9 cellular contexts compared by ENCODE assay signal in the genomic region with DNA sequence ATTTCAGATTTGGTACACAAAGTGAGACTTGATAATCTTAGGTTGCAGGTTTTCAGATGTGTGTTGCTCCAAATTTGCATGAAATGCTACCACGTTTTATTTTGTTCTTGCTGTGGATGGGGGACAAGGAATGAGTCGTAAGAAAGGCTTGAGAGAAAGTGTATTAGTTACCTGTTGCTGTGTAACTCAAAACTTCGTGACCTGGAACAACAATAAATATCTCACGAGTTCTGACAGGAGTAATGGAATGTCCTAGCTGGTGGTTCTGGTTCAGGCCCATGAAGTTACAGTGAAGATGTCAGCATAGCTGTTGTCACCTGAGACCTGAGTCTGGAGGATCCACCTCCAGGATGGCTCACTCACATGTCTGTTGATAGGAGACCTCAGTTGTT. TPM values are rescaled to one million over a fixed set of nuclear protein-coding genes. Genes with fewer than 3 reads are reported as not detected.
DNase-seq lines count a peak whose midpoint lies in the region; ATAC-seq, FAIRE-seq and TF ChIP-seq lines count a peak whose summit lies in the region.
"Had no signal": no experiment of that assay in that cellular context is flagged by ENCODE, and none has a peak within 500 bp of the region (broad histone marks: within the 10 kb centered on the region; RNA-seq: fewer than 3 reads in every experiment).

No MANE protein-coding gene starts in this region.

- peaks cover 16% of the 10 kb centered on the region for H3K36me3 ChIP-seq in DOHH2 (ENCODE audit: control insufficient read depth, low read length)
- H3K36me3 ChIP-seq in PC-3 (ENCODE audit: low read depth, low read length), result peaks cover 39% of the 10 kb centered on the region
- H3K36me3 ChIP-seq in endothelial cell of umbilical vein (ENCODE audit: control insufficient read depth in 2 of 2, extremely low read depth in 1 of 2, insufficient read depth in 2 of 2, low read length in 2 of 2), result peaks cover 0 to 2% of the 10 kb centered on the region in 2 experiments
- H3K36me3 ChIP-seq in trophoblast cell (ENCODE audit: control insufficient read depth in 1 of 2, insufficient read depth in 2 of 2, low read length in 2 of 2), result peaks cover 6 to 13% of the 10 kb centered on the region in 2 experiments

- H3F3A ChIP-seq in DOHH2 (ENCODE audit: control insufficient read depth, insufficient read depth) (no peaks in the 10 kb centered on the region), PC-3 (ENCODE audit: low read length, unreplicated experiment) (peaks cover 8% of the 10 kb centered on the region)

- TF ChIP-seq CTCF in DOHH2 (IDR thresholded peaks at IDR 0.05; ENCODE audit: low read depth, low read length, poor library complexity, severe bottlenecking) (no peak), PC-3 (conservative IDR thresholded peaks at IDR 0.05; ENCODE audit: low read depth, low read length) (no peak), endothelial cell of umbilical vein (IDR thresholded peaks at IDR 0.05; ENCODE audit: extremely low read depth in 1 of 2, insufficient read depth in 1 of 2, low read depth in 1 of 2, low read length in 2 of 2) (no peak), GM20000 (IDR thresholded peaks at IDR 0.05; ENCODE audit: extremely low read depth, missing control alignments) (no peak)

- no peak overlapping the region for H4K12ac ChIP-seq in trophoblast cell (ENCODE audit: low read depth, low read length)

- H3K9me3 ChIP-seq in DOHH2 (ENCODE audit: control insufficient read depth, insufficient read depth, low read length) (peaks cover 8% of the 10 kb centered on the region), PC-3 (ENCODE audit: low read length) (no peaks in the 10 kb centered on the region), endothelial cell of umbilical vein (replicated peaks; ENCODE audit: control insufficient read depth, insufficient read depth, low read length) (no peaks in the 10 kb centered on the region), trophoblast cell (ENCODE audit: insufficient read depth, low read depth, low read length) (no peaks in the 10 kb centered on the region)

- H3K18ac ChIP-seq in trophoblast cell (ENCODE audit: low read length), result no peak overlapping the region

- H3K4ac ChIP-seq in trophoblast cell (ENCODE audit: low read depth, low read length), result peak overlapping the region; percentile 19

- no peak for TF ChIP-seq POLR2A in endothelial cell of umbilical vein (IDR thresholded peaks at IDR 0.05; ENCODE audit: low read depth, low read length)

- BruUV-seq in PC-3 (replicated peaks; lab: Mats Ljungman, UMichigan) (no TSS peak), endothelial cell of umbilical vein (replicated peaks; lab: Mats Ljungman, UMichigan) (no TSS peak)

- H3K79me2 ChIP-seq in DOHH2 (ENCODE audit: control insufficient read depth, low read length), result peaks cover 32% of the 10 kb centered on the region
- H3K79me2 ChIP-seq in PC-3 (ENCODE audit: low read length), result peaks cover 71% of the 10 kb centered on the region
- peaks cover 26% of the 10 kb centered on the region for H3K79me2 ChIP-seq in endothelial cell of umbilical vein (ENCODE audit: control insufficient read depth, insufficient read depth, low read length)
- peaks cover 13% of the 10 kb centered on the region for H3K79me2 ChIP-seq in trophoblast cell (ENCODE audit: control insufficient read depth, insufficient read depth, low read length, poor library complexity)

- H3K9me2 ChIP-seq in DOHH2 (replicated peaks; ENCODE audit: control insufficient read depth, low read length) (no peaks in the 10 kb centered on the region), PC-3 (replicated peaks; ENCODE audit: low read length) (no peaks in the 10 kb centered on the region)

- H3K27me3 ChIP-seq in DOHH2 (ENCODE audit: control insufficient read depth, low read length) (no peaks in the 10 kb centered on the region), PC-3 (ENCODE audit: low read length) (no peaks in the 10 kb centered on the region), endothelial cell of umbilical vein (ENCODE audit: control insufficient read depth in 2 of 2, insufficient read depth in 2 of 2, low read length in 2 of 2) (no peaks in the 10 kb centered on the region), trophoblast cell (ENCODE audit: insufficient read depth, low read length) (no peaks in the 10 kb centered on the region)
- H3K27me3 ChIP-seq: left lung had no signal

- no peak overlapping the region for H2BK120ac ChIP-seq in trophoblast cell (ENCODE audit: insufficient read depth, low read length, poor library complexity)

- peak overlapping the region; percentile 87 for H3K4me2 ChIP-seq in DOHH2 (ENCODE audit: low read length)
- H3K4me2 ChIP-seq in PC-3 (ENCODE audit: low read length), result peak overlapping the region; percentile 95
- peak overlapping the region; percentile 65 for H3K4me2 ChIP-seq in endothelial cell of umbilical vein (ENCODE audit: insufficient read depth, low read length)
- peak overlapping the region; percentile 91 for H3K4me2 ChIP-seq in trophoblast cell (ENCODE audit: low read length)

- no peak overlapping the region for H3K14ac ChIP-seq in trophoblast cell (ENCODE audit: low read length)

- intact Hi-C loops in PC-3 (cut with micrococcal nuclease) (loop anchor here (2.0 kb wide), 1 partner anchor 25 kb away; the partner anchor contains the start of gene ERVK3-1), endothelial cell of umbilical vein (cut with micrococcal nuclease) (loop anchor here (1.0 to 2.0 kb wide), 2 partner anchors 25 to 47 kb away; partner anchors contain the start of genes ERVK3-1 and ZSCAN22)

- H3K27ac ChIP-seq in DOHH2 (ENCODE audit: low read depth, low read length) (no peak overlapping the region), PC-3 (ENCODE audit: low read length) (no peak overlapping the region), endothelial cell of umbilical vein (ENCODE audit: insufficient read depth, low read depth, low read length) (no peak overlapping the region), trophoblast cell (ENCODE audit: low read depth, low read length) (no peak overlapping the region)

- H3K79me1 ChIP-seq in trophoblast cell (ENCODE audit: low read length), result peaks cover 7% of the 10 kb centered on the region

- DNase-seq in PC-3 (no peak), endothelial cell of umbilical vein (ENCODE audit: low read depth, low spot score) (no peak), trophoblast cell (no peak), GM20000 (ENCODE audit: low spot score) (no peak)

- H4K8ac ChIP-seq in trophoblast cell (ENCODE audit: low read depth, low read length), result no peak overlapping the region

- peaks cover 13% of the 10 kb centered on the region for H3K4me1 ChIP-seq in DOHH2 (ENCODE audit: control insufficient read depth, low read length)
- peaks cover 16% of the 10 kb centered on the region for H3K4me1 ChIP-seq in PC-3 (ENCODE audit: insufficient read depth, low read length)
- peaks cover 8% of the 10 kb centered on the region for H3K4me1 ChIP-seq in endothelial cell of umbilical vein (ENCODE audit: control insufficient read depth, extremely low read depth, insufficient read depth, low read length)
- peaks cover 5 to 7% of the 10 kb centered on the region in 2 experiments for H3K4me1 ChIP-seq in trophoblast cell (ENCODE audit: control insufficient read depth in 1 of 2, insufficient read depth in 2 of 2, low read length in 2 of 2)

- dilution Hi-C loops in endothelial cell of umbilical vein (cut with MboI; ENCODE audit: extremely low pct_ligation_motif_present, low sequenced_read_pairs), result no loop called here

- no peak overlapping the region for H2BK5ac ChIP-seq in trophoblast cell (ENCODE audit: low read depth, low read length, poor library complexity)

- H3K4me3 ChIP-seq in DOHH2 (ENCODE audit: low read length), result peak overlapping the region; percentile 83
- peak overlapping the region; percentile 86 for H3K4me3 ChIP-seq in PC-3 (ENCODE audit: low read length)
- peak overlapping the region in 1 of 3 experiments; percentile 71 for H3K4me3 ChIP-seq in endothelial cell of umbilical vein (replicated peaks in 1 of 3; ENCODE audit: insufficient read depth in 1 of 3, low read depth in 1 of 3, low read length in 3 of 3)
- H3K4me3 ChIP-seq in trophoblast cell (ENCODE audit: low read depth, low read length), result no peak overlapping the region

- no peak overlapping the region for H3K23ac ChIP-seq in trophoblast cell (ENCODE audit: low read length)

- H3K9ac ChIP-seq in PC-3 (ENCODE audit: low read length), result peak overlapping the region; percentile 89; the same call in 1 of the 2 replicates
- H3K9ac ChIP-seq in endothelial cell of umbilical vein (replicated peaks; ENCODE audit: extremely low read depth, insufficient read depth, low read length), result no peak overlapping the region
- no peak overlapping the region for H3K9ac ChIP-seq in trophoblast cell (ENCODE audit: low read length)

- H4K91ac ChIP-seq in trophoblast cell (ENCODE audit: low read depth, low read length), result no peak overlapping the region

- FAIRE-seq in endothelial cell of umbilical vein (lab: Jason Lieb, UNC), result peak; percentile 60

- no peaks in the 10 kb centered on the region for H3K9me1 ChIP-seq in endothelial cell of umbilical vein (replicated peaks; ENCODE audit: control insufficient read depth, extremely low read depth, insufficient read depth, low read length)

- CTCF ChIA-PET in PC-3 (lab: Charles Lee) (no interaction called here), endothelial cell of umbilical vein (lab: Charles Lee) (no interaction called here)

- POLR2A ChIA-PET in PC-3 (lab: Charles Lee; ENCODE audit: unreplicated experiment), result no interaction called here
- POLR2A ChIA-PET in endothelial cell of umbilical vein (lab: Charles Lee), result no interaction called here

- H2AFZ ChIP-seq in PC-3 (ENCODE audit: low read length), result no peak overlapping the region
- no peak overlapping the region for H2AFZ ChIP-seq in endothelial cell of umbilical vein (ENCODE audit: low read depth, low read length)
- no peak overlapping the region for H2AFZ ChIP-seq in trophoblast cell (ENCODE audit: insufficient read depth, low read length, poor library complexity)

- H4K20me1 ChIP-seq in DOHH2 (ENCODE audit: control insufficient read depth, insufficient read depth, low read depth, low read length) (no peaks in the 10 kb centered on the region), PC-3 (ENCODE audit: low read length) (no peaks in the 10 kb centered on the region), endothelial cell of umbilical vein (replicated peaks; ENCODE audit: control insufficient read depth, extremely low read depth, insufficient read depth, low read length) (no peaks in the 10 kb centered on the region)

- no peak overlapping the region for H2AK5ac ChIP-seq in trophoblast cell (ENCODE audit: low read length)

- no peak overlapping the region for H2BK12ac ChIP-seq in trophoblast cell (ENCODE audit: low read length)

- ATAC-seq in PC-3 (no peak), HG03175 (IDR thresholded peaks at IDR 0.05; ENCODE audit: unreplicated experiment) (no peak), GM21390 (IDR thresholded peaks at IDR 0.05; ENCODE audit: unreplicated experiment) (no peak), GM21737 (IDR thresholded peaks at IDR 0.05; ENCODE audit: unreplicated experiment) (no peak)

- WGBS in trophoblast cell (ENCODE audit: extremely low coverage, insufficient coverage, insufficient read length), result no CpG with 5 or more reads among the region's 4 CpGs

RNA-seq across cellular contexts. Expression of gene ZNF8, which starts 1.2 kb away (rescaled TPM):
- total RNA-seq in PC-3 (2014; rRNA removed), result 7.3 and 7.9 TPM in 2 replicates
- total RNA-seq in endothelial cell of umbilical vein, result 6.3 and 6.8 TPM in 2 replicates
- polyA plus RNA-seq in endothelial cell of umbilical vein, result 3.7 and 4.0 TPM in 2 replicates
- polyA plus RNA-seq in endothelial cell of umbilical vein (2011; cell fraction: cytosol; rRNA removed), result 2.4 and 2.7 TPM in 2 replicates
- polyA plus RNA-seq in endothelial cell of umbilical vein (2011; cell fraction: nucleus; rRNA removed), result 9.2 and 10.2 TPM in 2 replicates
- polyA plus RNA-seq in endothelial cell of umbilical vein (2012), result 1.2 and 1.4 TPM in 2 replicates
- 12.1 and 12.5 TPM in 2 replicates for polyA minus RNA-seq in endothelial cell of umbilical vein
- polyA minus RNA-seq in endothelial cell of umbilical vein (2011; cell fraction: cytosol; rRNA and poly(A)+ RNA removed), result 5.1 TPM
- 6.0 and 9.5 TPM in 2 replicates for polyA minus RNA-seq in endothelial cell of umbilical vein (2011; cell fraction: nucleus; rRNA and poly(A)+ RNA removed)
- polyA plus RNA-seq in trophoblast cell (2013), result 4.0 and 4.1 TPM in 2 replicates

RNA-seq across cellular contexts. Expression of gene ERVK3-1, which starts 25.3 kb away (rescaled TPM):
- total RNA-seq in PC-3 (2014; rRNA removed), result 104 and 116 TPM in 2 replicates
- total RNA-seq in endothelial cell of umbilical vein, result 25.8 and 28.4 TPM in 2 replicates
- 25.9 and 29.3 TPM in 2 replicates for polyA plus RNA-seq in endothelial cell of umbilical vein
- 28.0 and 29.4 TPM in 2 replicates for polyA plus RNA-seq in endothelial cell of umbilical vein (2011; cell fraction: cytosol; rRNA removed)
- 122 and 125 TPM in 2 replicates for polyA plus RNA-seq in endothelial cell of umbilical vein (2011; cell fraction: nucleus; rRNA removed)
- polyA plus RNA-seq in endothelial cell of umbilical vein (2012), result 26.8 and 34.9 TPM in 2 replicates
- 29.3 and 30.2 TPM in 2 replicates for polyA minus RNA-seq in endothelial cell of umbilical vein
- 14.8 TPM for polyA minus RNA-seq in endothelial cell of umbilical vein (2011; cell fraction: cytosol; rRNA and poly(A)+ RNA removed)
- 61.4 and 66.4 TPM in 2 replicates for polyA minus RNA-seq in endothelial cell of umbilical vein (2011; cell fraction: nucleus; rRNA and poly(A)+ RNA removed)
- 35.7 and 37.2 TPM in 2 replicates for polyA plus RNA-seq in trophoblast cell (2013)

RNA-seq across cellular contexts. Expression of gene ZSCAN22, which starts 46.9 kb away (rescaled TPM):
- total RNA-seq in PC-3 (2014; rRNA removed), result 4.0 and 4.3 TPM in 2 replicates
- 3.6 and 3.7 TPM in 2 replicates for total RNA-seq in endothelial cell of umbilical vein
- 3.6 and 3.9 TPM in 2 replicates for polyA plus RNA-seq in endothelial cell of umbilical vein
- polyA plus RNA-seq in endothelial cell of umbilical vein (2011; cell fraction: cytosol; rRNA removed), result 2.1 and 2.4 TPM in 2 replicates
- 2.7 and 2.8 TPM in 2 replicates for polyA plus RNA-seq in endothelial cell of umbilical vein (2011; cell fraction: nucleus; rRNA removed)
- polyA plus RNA-seq in endothelial cell of umbilical vein (2012), result 1.3 and 1.5 TPM in 2 replicates
- polyA minus RNA-seq in endothelial cell of umbilical vein, result 8.1 and 9.1 TPM in 2 replicates
- polyA minus RNA-seq in endothelial cell of umbilical vein (2011; cell fraction: cytosol; rRNA and poly(A)+ RNA removed), result 5.2 TPM
- 2.8 and 3.7 TPM in 2 replicates for polyA minus RNA-seq in endothelial cell of umbilical vein (2011; cell fraction: nucleus; rRNA and poly(A)+ RNA removed)
- polyA plus RNA-seq in trophoblast cell (2013), result 2.4 and 2.7 TPM in 2 replicates

RNA-seq across cellular contexts. Expression of gene ZNF544, which starts 51.2 kb away (rescaled TPM):
- 73.7 and 115 TPM in 2 replicates for total RNA-seq in PC-3 (2014; rRNA removed)
- 39.3 and 45.4 TPM in 2 replicates for total RNA-seq in endothelial cell of umbilical vein
- 33.4 and 36.1 TPM in 2 replicates for polyA plus RNA-seq in endothelial cell of umbilical vein
- polyA plus RNA-seq in endothelial cell of umbilical vein (2011; cell fraction: cytosol; rRNA removed), result 33.3 and 35.8 TPM in 2 replicates
- 33.5 and 40.7 TPM in 2 replicates for polyA plus RNA-seq in endothelial cell of umbilical vein (2011; cell fraction: nucleus; rRNA removed)
- 30.9 and 36.6 TPM in 2 replicates for polyA plus RNA-seq in endothelial cell of umbilical vein (2012)
- 62.0 and 68.9 TPM in 2 replicates for polyA minus RNA-seq in endothelial cell of umbilical vein
- polyA minus RNA-seq in endothelial cell of umbilical vein (2011; cell fraction: cytosol; rRNA and poly(A)+ RNA removed), result 29.5 TPM
- 44.2 and 49.2 TPM in 2 replicates for polyA minus RNA-seq in endothelial cell of umbilical vein (2011; cell fraction: nucleus; rRNA and poly(A)+ RNA removed)
- 20.1 and 23.8 TPM in 2 replicates for polyA plus RNA-seq in trophoblast cell (2013)
